Comparison of ENCODE assay signal across 10 cellular contexts in genomic region chr19:45136507-45137178, GRCh38. TPM values are rescaled to one million over a fixed set of nuclear protein-coding genes. Genes with fewer than 3 reads are reported as not detected.
A peak's percentile ranks its signal among the peaks of the same experiment; 100 is the strongest.
DNase-seq lines count a peak whose midpoint lies in the region; ATAC-seq and TF ChIP-seq lines count a peak whose summit lies in the region.
"Had no signal": no experiment of that assay in that cellular context is flagged by ENCODE, and none has a peak within 500 bp of the region (broad histone marks: within the 10 kb centered on the region; RNA-seq: fewer than 3 reads in every experiment).

No MANE protein-coding gene starts in this region.

- H3K9me3 ChIP-seq in cardiac muscle cell (ENCODE audit: low read depth) (no peaks in the 10 kb centered on the region), right atrium auricular region (no peaks in the 10 kb centered on the region), thyroid gland (no peaks in the 10 kb centered on the region), colonic mucosa (no peaks in the 10 kb centered on the region)

- intact Hi-C loops in Right ventricle myocardium superior (cut with DNase I) (no loop called here), thyroid gland (cut with DNase I) (no loop called here), colonic mucosa (cut with DNase I) (no loop called here)

- no peak overlapping the region for H3K9ac ChIP-seq in colonic mucosa (ENCODE audit: low read depth in 2 of 2, low read length in 2 of 2)

- H3K27ac ChIP-seq in cardiac muscle cell (peak overlapping the region; percentile 51), right atrium auricular region (peak overlapping the region; percentile 9 to 60), thyroid gland (peak overlapping the region in 2 of 3 donors; percentile 42 to 69), colonic mucosa (no peak overlapping the region)

- no peaks in the 10 kb centered on the region for H3K27me3 ChIP-seq in cardiac muscle cell
- H3K27me3 ChIP-seq in right atrium auricular region = no peaks in the 10 kb centered on the region
- H3K27me3 ChIP-seq in thyroid gland = no peaks in the 10 kb centered on the region
- H3K27me3 ChIP-seq in colonic mucosa = no peaks in the 10 kb centered on the region

- H3K36me3 ChIP-seq in cardiac muscle cell (no peaks in the 10 kb centered on the region), right atrium auricular region (peaks cover 10% of the 10 kb centered on the region), thyroid gland (no peaks in the 10 kb centered on the region), colonic mucosa (no peaks in the 10 kb centered on the region)

- TF ChIP-seq POLR2A in thyroid gland (IDR thresholded peaks at IDR 0.05) = no peak

- 64 to 65% methylated on average over 9 to 12 of the region's 12 CpGs for WGBS in thyroid gland, 2 donors

- H3K4me1 ChIP-seq in cardiac muscle cell (ENCODE audit: low read depth) (peaks cover 8% of the 10 kb centered on the region), right atrium auricular region (peaks cover 0 to 24% of the 10 kb centered on the region in 2 donors), thyroid gland (peaks cover 32 to 61% of the 10 kb centered on the region in 2 donors), colonic mucosa (no peaks in the 10 kb centered on the region)

- no peak overlapping the region for H3K4me3 ChIP-seq in cardiac muscle cell
- no peak overlapping the region for H3K4me3 ChIP-seq in right atrium auricular region
- H3K4me3 ChIP-seq in thyroid gland (replicated peaks in 1 of 3) = no peak overlapping the region
- no peak overlapping the region for H3K4me3 ChIP-seq in colonic mucosa

- DNase-seq in cardiac muscle cell (ENCODE audit: low read depth in 1 of 2, low spot score in 1 of 2) (no peak), Right ventricle myocardium superior (no peak), MV-4-11 (lab: John Stamatoyannopoulos, UW) (peak; percentile 78), right atrium auricular region (ENCODE audit: low spot score) (no peak), thyroid gland (peak in 1 of 2 donors; percentile 37), colonic mucosa (no peak)
- DNase-seq in stimulated activated CD4-positive, alpha-beta T cell treated with anti-CD3 and anti-CD28 coated beads, Interleukin-4, amount 100 ng/mL, for 4 hours = no peak
- DNase-seq: activated T-cell treated with anti-CD3 and anti-CD28 coated beads, Interleukin-2, amount 50 U/mL, for 72 hours had no signal

- TF ChIP-seq CTCF in cardiac muscle cell (IDR thresholded peaks at IDR 0.05; ENCODE audit: low read depth, low read length) (no peak), right atrium auricular region (IDR thresholded peaks at IDR 0.05) (no peak), thyroid gland (IDR thresholded peaks at IDR 0.05) (no peak), colonic mucosa (IDR thresholded peaks at IDR 0.05) (no peak)

- ATAC-seq in Right ventricle myocardium superior (ENCODE audit: poor library complexity) (no peak), GM18873 (IDR thresholded peaks at IDR 0.05; ENCODE audit: low FRiP score, unreplicated experiment) (no peak)
- ATAC-seq: activated T-cell treated with anti-CD3 and anti-CD28 coated beads, Interleukin-2, amount 50 U/mL, for 72 hours; HCT116 had no signal

RNA-seq across cellular contexts. Expression of gene NKPD1, which starts 24.1 kb away (rescaled TPM):
- 1.1 and 3.3 TPM in 2 replicates for total RNA-seq in cardiac muscle cell
- 1.0 and 2.9 TPM in 2 replicates for polyA plus RNA-seq in cardiac muscle cell
- total RNA-seq in Right ventricle myocardium superior = not detected
- total RNA-seq in right atrium auricular region = under 1 TPM; 0.16 to 0.22 TPM
- total RNA-seq in thyroid gland = 1 to 10 TPM in 1 of 4 donors, under 1 TPM in 3; 0.44 to 1.3 (median 0.68) TPM
- total RNA-seq in colonic mucosa = under 1 TPM in 1 of 2 donors, not detected in 1; 0.07 TPM

RNA-seq across cellular contexts. Expression of gene TRAPPC6A, which starts 41.4 kb away (rescaled TPM):
- 67.4 and 123 TPM in 2 replicates for total RNA-seq in cardiac muscle cell
- polyA plus RNA-seq in cardiac muscle cell = 155 and 227 TPM in 2 replicates
- total RNA-seq in Right ventricle myocardium superior = 15.0 TPM
- 10 to 100 TPM; 17.9 to 22.8 TPM for total RNA-seq in right atrium auricular region
- total RNA-seq in thyroid gland = 10 to 100 TPM; 25.0 to 53.3 (median 38.8) TPM
- total RNA-seq in colonic mucosa = 10 to 100 TPM; 17.2 to 35.2 TPM

RNA-seq across cellular contexts. Expression of gene BLOC1S3, which starts 41.9 kb away (rescaled TPM):
- total RNA-seq in cardiac muscle cell = 4.8 and 6.5 TPM in 2 replicates
- 8.2 and 9.6 TPM in 2 replicates for polyA plus RNA-seq in cardiac muscle cell
- 3.6 TPM for total RNA-seq in Right ventricle myocardium superior
- 1 to 10 TPM; 5.0 to 5.6 TPM for total RNA-seq in right atrium auricular region
- 10 to 100 TPM in 3 of 4 donors, 1 to 10 TPM in 1; 9.1 to 15.4 (median 11.9) TPM for total RNA-seq in thyroid gland
- total RNA-seq in colonic mucosa = 10 to 100 TPM; 10.4 to 15.9 TPM

RNA-seq across cellular contexts. Expression of gene PPP1R37, which starts 43.7 kb away (rescaled TPM):
- total RNA-seq in cardiac muscle cell (51.8 and 64.9 TPM in 2 replicates), Right ventricle myocardium superior (13.7 TPM), right atrium auricular region (10 to 100 TPM; 21.7 to 22.9 TPM), thyroid gland (10 to 100 TPM; 34.9 to 59.7 (median 42.9) TPM), colonic mucosa (10 to 100 TPM; 28.2 to 46.9 TPM)
- polyA plus RNA-seq in cardiac muscle cell = 11.8 and 12.4 TPM in 2 replicates

RNA-seq across cellular contexts. Expression of gene GEMIN7, which starts 57.6 kb away (rescaled TPM):
- 30.3 and 64.2 TPM in 2 replicates for total RNA-seq in cardiac muscle cell
- polyA plus RNA-seq in cardiac muscle cell = 77.9 and 81.3 TPM in 2 replicates
- total RNA-seq in Right ventricle myocardium superior = 14.7 TPM
- total RNA-seq in right atrium auricular region = 10 to 100 TPM; 11.3 to 20.0 TPM
- 10 to 100 TPM; 10.6 to 22.7 (median 19.1) TPM for total RNA-seq in thyroid gland
- total RNA-seq in colonic mucosa = 10 to 100 TPM; 22.4 to 37.5 TPM
